Comparison of ENCODE assay signal across 8 cellular contexts in the genomic region with DNA sequence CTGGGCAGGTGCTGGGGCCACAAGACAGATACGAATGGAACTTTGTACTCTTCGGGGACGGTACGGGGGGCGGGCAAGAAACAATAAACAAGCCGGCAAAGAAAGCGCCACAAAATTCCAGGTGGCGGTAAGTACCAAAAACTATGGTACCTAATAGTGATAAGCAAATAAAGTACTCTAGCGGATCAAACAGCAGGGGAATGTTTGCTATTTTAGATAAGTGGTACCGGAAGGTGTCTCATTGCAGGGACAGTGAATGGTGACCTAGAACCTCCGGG. TPM values are rescaled to one million over a fixed set of nuclear protein-coding genes. Genes with fewer than 3 reads are reported as not detected.
DNase-seq lines count a peak whose midpoint lies in the region; ATAC-seq, FAIRE-seq and TF ChIP-seq lines count a peak whose summit lies in the region.

No MANE protein-coding gene starts in this region.

- H3K4me1 Mint-ChIP-seq in nephron progenitor cell = peaks cover 24% of the 10 kb centered on the region

- H4K20me1 ChIP-seq in BLaER1 treated with 17β-estradiol and CSF1 and Interleukin-3, amounts not matched to agents 10 nM and 100 nM = no peaks in the 10 kb centered on the region

- no peak for TF ChIP-seq CTCF in nephron progenitor cell (IDR thresholded peaks at IDR 0.05)

- peak overlapping the region; percentile 55 to 79 (median 72); a peak in 21 of 22 replicates for H3K9ac ChIP-seq in BLaER1 treated with 17β-estradiol and CSF1 and Interleukin-3, amounts not matched to agents 10 nM and 100 nM

- no peaks in the 10 kb centered on the region for H3K9me3 Mint-ChIP-seq in nephron progenitor cell

- H3K27me3 ChIP-seq in BLaER1 treated with 17β-estradiol and CSF1 and Interleukin-3, amounts not matched to agents 10 nM and 100 nM = no peaks in the 10 kb centered on the region
- no peaks in the 10 kb centered on the region for H3K27me3 ChIP-seq in effector memory CD4-positive, alpha-beta T cell (replicated peaks; ENCODE audit: control insufficient read depth, insufficient read depth, low read length, poor library complexity, severe bottlenecking)

- no peak for ATAC-seq in HG03095 (IDR thresholded peaks at IDR 0.05; ENCODE audit: unreplicated experiment)

- H3K27me3 Mint-ChIP-seq in nephron progenitor cell (ENCODE audit: low read depth, poor library complexity) = peaks cover 40% of the 10 kb centered on the region

- DNase-seq in NCI-H146 (lab: John Stamatoyannopoulos, UW) = peak; percentile 45
- DNase-seq in effector memory CD4-positive, alpha-beta T cell = no peak
- no peak for DNase-seq in nephron progenitor cell
- no peak for DNase-seq in GM12891 (ENCODE audit: insufficient read length, low spot score)
- DNase-seq in activated CD8-positive, alpha-beta memory T cell treated with anti-CD3 and anti-CD28 coated beads, Interleukin-2, amount 50 U/mL, for 48 hours = no peak
- DNase-seq in activated effector memory CD4-positive, alpha-beta T cell treated with anti-CD3 and anti-CD28 coated beads, Interleukin-2, amount 50 U/mL, for 16 hours = no peak

- H3K4me3 Mint-ChIP-seq in nephron progenitor cell = peak overlapping the region; percentile 81

- H3K36me3 Mint-ChIP-seq in nephron progenitor cell (ENCODE audit: low read depth) = no peaks in the 10 kb centered on the region

- no peaks in the 10 kb centered on the region for H3K36me3 ChIP-seq in BLaER1 treated with 17β-estradiol and CSF1 and Interleukin-3, amounts not matched to agents 10 nM and 100 nM
- H3K36me3 ChIP-seq in effector memory CD4-positive, alpha-beta T cell (ENCODE audit: control insufficient read depth, insufficient read depth, low read length) = no peaks in the 10 kb centered on the region

- FAIRE-seq in GM12891 (lab: Jason Lieb, UNC) = no peak

- peak overlapping the region in 9 of 11 experiments; percentile 34 to 70 (median 60); a peak in 15 of 22 replicates for H3K27ac ChIP-seq in BLaER1 treated with 17β-estradiol and CSF1 and Interleukin-3, amounts not matched to agents 10 nM and 100 nM
- peak overlapping the region; percentile 6 for H3K27ac ChIP-seq in effector memory CD4-positive, alpha-beta T cell (ENCODE audit: insufficient read depth, low read length, poor library complexity, severe bottlenecking)

- no peak for TF ChIP-seq POLR2A in GM12891 (IDR thresholded peaks at IDR 0.05; ENCODE audit: low read depth, low read length)

- H3K27ac Mint-ChIP-seq in nephron progenitor cell = no peak overlapping the region

- peak overlapping the region; percentile 80 to 97 (median 87) for H3K4me2 ChIP-seq in BLaER1 treated with 17β-estradiol and CSF1 and Interleukin-3, amounts not matched to agents 10 nM and 100 nM

- H3K4me1 ChIP-seq in BLaER1 treated with 17β-estradiol and CSF1 and Interleukin-3, amounts not matched to agents 10 nM and 100 nM = peaks cover 17 to 29% (median 25%) of the 10 kb centered on the region in 10 experiments
- H3K4me1 ChIP-seq in effector memory CD4-positive, alpha-beta T cell (ENCODE audit: control insufficient read depth, insufficient read depth, low read length, poor library complexity, severe bottlenecking) = peaks cover 6% of the 10 kb centered on the region

- peak overlapping the region; percentile 47 to 68 (median 59) for H3K4me3 ChIP-seq in BLaER1 treated with 17β-estradiol and CSF1 and Interleukin-3, amounts not matched to agents 10 nM and 100 nM
- H3K4me3 ChIP-seq in effector memory CD4-positive, alpha-beta T cell (ENCODE audit: insufficient read depth, low read depth, low read length, poor library complexity, severe bottlenecking) = peak overlapping the region; percentile 41

- H3K9me3 ChIP-seq in BLaER1 treated with 17β-estradiol and CSF1 and Interleukin-3, amounts not matched to agents 10 nM and 100 nM (replicated peaks in 1 of 11) = no peaks in the 10 kb centered on the region
- H3K9me3 ChIP-seq in effector memory CD4-positive, alpha-beta T cell (ENCODE audit: control insufficient read depth, low read length) = no peaks in the 10 kb centered on the region

TF ChIP-seq in GM12891, 5 proteins besides CTCF, POLR2A, EP300 and RAD21:
- TF ChIP-seq PAX5 (IDR thresholded peaks at IDR 0.05; ENCODE audit: insufficient read depth, low read length, severe bottlenecking) (no peak), SPI1 (IDR thresholded peaks at IDR 0.05; ENCODE audit: low read depth, low read length) (no peak), POU2F2 (IDR thresholded peaks at IDR 0.05; ENCODE audit: low read depth, low read length) (no peak), TAF1 (IDR thresholded peaks at IDR 0.05; ENCODE audit: low read depth, low read length) (no peak), POLR2AphosphoS5 (IDR thresholded peaks at IDR 0.05; ENCODE audit: low read depth, low read length) (no peak)

RNA-seq across cellular contexts. Expression of gene RIPK1, which starts 15.1 kb away (rescaled TPM):
- polyA plus RNA-seq in GM12891 (2012; ENCODE audit: low read depth, missing spikeins) = 3.0 TPM

RNA-seq across cellular contexts. Expression of gene NQO2, which starts 53.5 kb away (rescaled TPM):
- polyA plus RNA-seq in GM12891 (2012; ENCODE audit: low read depth, missing spikeins) = 0.63 TPM
